In genomic region chr16:69127966-69128510, GRCh38 we compare ENCODE assay signal across 18 cellular contexts.
"Had no signal": no experiment of that assay in that cellular context is flagged by ENCODE, and none has a peak within 500 bp of the region (broad histone marks: within the 10 kb centered on the region; RNA-seq: fewer than 3 reads in every experiment).

No MANE protein-coding gene starts in this region.

- H3K27ac Mint-ChIP-seq: activated B cell treated with CpG ODN at 0.5 μM for 24 hours; T-helper 2 cell treated with Interferon-gamma antibody and Interleukin-4, amounts not matched to agents 5 μg/mL and 100 μg/mL, for 36 hours had no signal

- H3K36me3 ChIP-seq: ovary, vagina had no signal

- H3K4me3 ChIP-seq: esophagus squamous epithelium, ovary, tibial artery, vagina had no signal

- H3K27me3 ChIP-seq: brain microvascular endothelial cell, esophagus squamous epithelium, ovary, tibial artery, vagina had no signal

- H3K9me3 Mint-ChIP-seq: activated B cell treated with CpG ODN at 0.5 μM for 24 hours; activated T-helper 2 cell treated with anti-CD3 and anti-CD28 coated beads, Interferon-gamma antibody, Interleukin-2, Interleukin-4, amounts not matched to agents 10 μg/mL and 5 μg/mL and 100 μg/mL, durations not matched to agents 14 hours and 24 hours and 36 hours; central memory CD8-positive, alpha-beta T cell; T-helper 2 cell treated with Interferon-gamma antibody and Interleukin-4, amounts not matched to agents 5 μg/mL and 100 μg/mL, for 36 hours had no signal

- H3K27me3 Mint-ChIP-seq: activated B cell treated with CpG ODN at 0.5 μM for 24 hours; central memory CD8-positive, alpha-beta T cell had no signal

- H3K27ac ChIP-seq: brain microvascular endothelial cell, esophagus squamous epithelium, ovary, tibial artery, vagina had no signal

- H3K9me3 ChIP-seq: esophagus squamous epithelium, ovary, tibial artery, vagina had no signal

- H3K4me3 Mint-ChIP-seq: activated B cell treated with CpG ODN at 0.5 μM for 24 hours; central memory CD8-positive, alpha-beta T cell; T-helper 2 cell treated with Interferon-gamma antibody and Interleukin-4, amounts not matched to agents 5 μg/mL and 100 μg/mL, for 36 hours had no signal

- DNase-seq: activated B cell treated with CpG ODN at 0.5 μM for 24 hours; activated CD4-positive, alpha-beta T cell treated with anti-CD3 and anti-CD28 coated beads for 48 hours; activated naive CD4-positive, alpha-beta T cell treated with anti-CD3 and anti-CD28 coated beads, Interleukin-2, amount 50 U/mL, for 16 hours; anterior cingulate cortex; brain microvascular endothelial cell; cortex of kidney; effector CD4-positive, alpha-beta T cell; esophagus squamous epithelium; hippocampal formation; stimulated activated CD4-positive, alpha-beta T cell treated with anti-CD3 and anti-CD28 coated beads, Interleukin-12 subunit alpha, Interleukin-12 subunit beta, amount 100 ng/mL, for 4 hours; stimulated activated CD4-positive, alpha-beta T cell treated with anti-CD3 and anti-CD28 coated beads, Interleukin-2, amount 100 ng/mL, for 24 hours; SW 1271; tibial artery had no signal
